8 cellular contexts compared by ENCODE assay signal in genomic region chr4:69823481-69824186, GRCh38. TPM values are rescaled to one million over a fixed set of nuclear protein-coding genes. Genes with fewer than 3 reads are reported as not detected.
A peak's percentile ranks its signal among the peaks of the same experiment; 100 is the strongest.
DNase-seq lines count a peak whose midpoint lies in the region; ATAC-seq and TF ChIP-seq lines count a peak whose summit lies in the region.

No MANE protein-coding gene starts in this region.

- WGBS in heart right ventricle, 2 donors = 71% methylated on average over 8 of the region's 8 CpGs

- peaks cover 0 to 20% (median 0%) of the 10 kb centered on the region in 11 donors for H3K9me3 ChIP-seq in heart right ventricle

- ATAC-seq in heart right ventricle (no peak), Right ventricle myocardium inferior (no peak), HG02678 (IDR thresholded peaks at IDR 0.05; ENCODE audit: unreplicated experiment) (peak; percentile 97), HG03571 (IDR thresholded peaks at IDR 0.05; ENCODE audit: unreplicated experiment) (no peak)

- TF ChIP-seq CTCF in heart right ventricle (IDR thresholded peaks at IDR 0.05) = peak in 5 of 9 donors; percentile 10 to 42 (median 16)
- TF ChIP-seq CTCF in foreskin fibroblast (IDR thresholded peaks at IDR 0.05; ENCODE audit: low read depth, low read length) = peak; percentile 31

- H3K4me1 ChIP-seq in heart right ventricle = no peaks in the 10 kb centered on the region

- H3K27ac ChIP-seq in heart right ventricle = no peak overlapping the region

- no peak for DNase-seq in heart right ventricle
- DNase-seq in Right ventricle myocardium inferior (ENCODE audit: missing footprints) = no peak
- DNase-seq in NCI-H1105 (lab: John Stamatoyannopoulos, UW) = peak; percentile 10
- DNase-seq in activated CD4-positive, alpha-beta T cell treated with anti-CD3 and anti-CD28 coated beads for 4 hours = peak; percentile 26 to 40
- DNase-seq in foreskin fibroblast = peak; percentile 38 to 68
- DNase-seq in stimulated activated CD4-positive, alpha-beta T cell treated with anti-CD3 and anti-CD28 coated beads, Interleukin-4, amount 100 ng/mL, for 48 hours (ENCODE audit: low read depth in 2 of 2) = peak; percentile 26 to 31

- no peak overlapping the region for H3K4me3 ChIP-seq in heart right ventricle
- H3K4me3 ChIP-seq in foreskin fibroblast (ENCODE audit: low read depth in 1 of 2, low read length in 2 of 2) = no peak overlapping the region

- intact Hi-C loops in heart right ventricle (cut with DNase I) = no loop called here
- intact Hi-C loops in Right ventricle myocardium inferior (cut with DNase I) = no loop called here

- H3K27me3 ChIP-seq in heart right ventricle = no peaks in the 10 kb centered on the region

- H3K36me3 ChIP-seq in heart right ventricle = no peaks in the 10 kb centered on the region

RNA-seq across cellular contexts. Expression of gene SULT1E1, which starts 36.3 kb away (rescaled TPM):
- total RNA-seq in heart right ventricle (not detected), Right ventricle myocardium inferior (not detected)
- polyA plus RNA-seq in heart right ventricle = not detected

Comparison
In these comparisons a context has a peak if more than half of its experiments do, and no peak if none do; other contexts are left out.
1. DNase-seq: peak in NCI-H1105 (single experiment), activated CD4-positive, alpha-beta T cell treated with anti-CD3 and anti-CD28 coated beads for 4 hours (2 of 2), foreskin fibroblast (2 of 2) and stimulated activated CD4-positive, alpha-beta T cell treated with anti-CD3 and anti-CD28 coated beads, Interleukin-4, amount 100 ng/mL, for 48 hours (2 of 2); none in heart right ventricle (0 of 2) and Right ventricle myocardium inferior (single experiment).